In the genomic region with DNA sequence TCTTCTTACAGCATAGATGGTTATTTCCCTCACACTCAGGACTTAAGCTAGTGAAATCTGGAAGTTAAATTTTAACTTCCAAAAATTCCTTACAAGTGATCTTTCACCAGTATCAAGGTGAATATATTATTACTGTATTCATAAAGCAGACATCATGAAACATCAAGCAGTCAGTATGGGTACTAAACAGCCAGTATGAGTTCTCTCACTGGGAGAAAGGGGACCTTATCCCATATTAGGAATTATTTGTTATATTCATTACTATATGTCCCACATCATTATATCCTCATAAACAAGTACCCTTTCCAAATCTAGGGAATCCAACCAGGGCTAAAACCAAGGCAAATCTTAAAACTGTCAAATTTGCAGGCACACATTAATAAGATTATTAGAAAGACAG, we compare ENCODE assay signal across 3 cellular contexts.
A peak's percentile ranks its signal among the peaks of the same experiment; 100 is the strongest.
TF ChIP-seq lines count a peak whose summit lies in the region.

No MANE protein-coding gene starts in this region.

TF ChIP-seq in HepG2, 621 proteins besides CTCF, POLR2A, EP300 and RAD21 (continues in another document):
- no peak for TF ChIP-seq RXRB (CRISPR knock-in tag; IDR thresholded peaks at IDR 0.05; ENCODE audit: borderline replicate concordance)
- TF ChIP-seq ZNF75D (CRISPR knock-in tag; IDR thresholded peaks at IDR 0.05; ENCODE audit: borderline replicate concordance), result no peak
- TF ChIP-seq ZKSCAN8 (CRISPR knock-in tag; IDR thresholded peaks at IDR 0.05; ENCODE audit: borderline replicate concordance), result no peak
- TF ChIP-seq, protein P1, sequence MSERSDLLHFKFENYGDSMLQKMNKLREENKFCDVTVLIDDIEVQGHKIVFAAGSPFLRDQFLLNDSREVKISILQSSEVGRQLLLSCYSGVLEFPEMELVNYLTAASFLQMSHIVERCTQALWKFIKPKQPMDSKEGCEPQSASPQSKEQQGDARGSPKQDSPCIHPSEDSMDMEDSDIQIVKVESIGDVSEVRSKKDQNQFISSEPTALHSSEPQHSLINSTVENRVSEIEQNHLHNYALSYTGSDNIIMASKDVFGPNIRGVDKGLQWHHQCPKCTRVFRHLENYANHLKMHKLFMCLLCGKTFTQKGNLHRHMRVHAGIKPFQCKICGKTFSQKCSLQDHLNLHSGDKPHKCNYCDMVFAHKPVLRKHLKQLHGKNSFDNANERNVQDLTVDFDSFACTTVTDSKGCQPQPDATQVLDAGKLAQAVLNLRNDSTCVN (CRISPR knock-in tag; IDR thresholded peaks at IDR 0.05; ENCODE audit: borderline replicate concordance), result no peak
- TF ChIP-seq, protein P2, sequence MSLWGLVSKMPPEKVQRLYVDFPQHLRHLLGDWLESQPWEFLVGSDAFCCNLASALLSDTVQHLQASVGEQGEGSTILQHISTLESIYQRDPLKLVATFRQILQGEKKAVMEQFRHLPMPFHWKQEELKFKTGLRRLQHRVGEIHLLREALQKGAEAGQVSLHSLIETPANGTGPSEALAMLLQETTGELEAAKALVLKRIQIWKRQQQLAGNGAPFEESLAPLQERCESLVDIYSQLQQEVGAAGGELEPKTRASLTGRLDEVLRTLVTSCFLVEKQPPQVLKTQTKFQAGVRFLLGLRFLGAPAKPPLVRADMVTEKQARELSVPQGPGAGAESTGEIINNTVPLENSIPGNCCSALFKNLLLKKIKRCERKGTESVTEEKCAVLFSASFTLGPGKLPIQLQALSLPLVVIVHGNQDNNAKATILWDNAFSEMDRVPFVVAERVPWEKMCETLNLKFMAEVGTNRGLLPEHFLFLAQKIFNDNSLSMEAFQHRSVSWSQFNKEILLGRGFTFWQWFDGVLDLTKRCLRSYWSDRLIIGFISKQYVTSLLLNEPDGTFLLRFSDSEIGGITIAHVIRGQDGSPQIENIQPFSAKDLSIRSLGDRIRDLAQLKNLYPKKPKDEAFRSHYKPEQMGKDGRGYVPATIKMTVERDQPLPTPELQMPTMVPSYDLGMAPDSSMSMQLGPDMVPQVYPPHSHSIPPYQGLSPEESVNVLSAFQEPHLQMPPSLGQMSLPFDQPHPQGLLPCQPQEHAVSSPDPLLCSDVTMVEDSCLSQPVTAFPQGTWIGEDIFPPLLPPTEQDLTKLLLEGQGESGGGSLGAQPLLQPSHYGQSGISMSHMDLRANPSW (CRISPR knock-in tag; IDR thresholded peaks at IDR 0.05; ENCODE audit: borderline replicate concordance), result no peak
- no peak for TF ChIP-seq BRCA1 (CRISPR knock-in tag; IDR thresholded peaks at IDR 0.05)
- TF ChIP-seq SNAI1 (CRISPR knock-in tag; IDR thresholded peaks at IDR 0.05; ENCODE audit: borderline replicate concordance), result no peak
- no peak for TF ChIP-seq ZNF101 (CRISPR knock-in tag; IDR thresholded peaks at IDR 0.05; ENCODE audit: borderline replicate concordance, low read depth)
- TF ChIP-seq SYNCRIP (IDR thresholded peaks at IDR 0.05; ENCODE audit: insufficient read depth, low read depth, low read length), result no peak
- TF ChIP-seq ZNF674 (CRISPR knock-in tag; IDR thresholded peaks at IDR 0.05; ENCODE audit: low read depth), result no peak
- TF ChIP-seq ZNF850 (CRISPR knock-in tag; conservative IDR thresholded peaks at IDR 0.05), result no peak
- TF ChIP-seq, protein P3, sequence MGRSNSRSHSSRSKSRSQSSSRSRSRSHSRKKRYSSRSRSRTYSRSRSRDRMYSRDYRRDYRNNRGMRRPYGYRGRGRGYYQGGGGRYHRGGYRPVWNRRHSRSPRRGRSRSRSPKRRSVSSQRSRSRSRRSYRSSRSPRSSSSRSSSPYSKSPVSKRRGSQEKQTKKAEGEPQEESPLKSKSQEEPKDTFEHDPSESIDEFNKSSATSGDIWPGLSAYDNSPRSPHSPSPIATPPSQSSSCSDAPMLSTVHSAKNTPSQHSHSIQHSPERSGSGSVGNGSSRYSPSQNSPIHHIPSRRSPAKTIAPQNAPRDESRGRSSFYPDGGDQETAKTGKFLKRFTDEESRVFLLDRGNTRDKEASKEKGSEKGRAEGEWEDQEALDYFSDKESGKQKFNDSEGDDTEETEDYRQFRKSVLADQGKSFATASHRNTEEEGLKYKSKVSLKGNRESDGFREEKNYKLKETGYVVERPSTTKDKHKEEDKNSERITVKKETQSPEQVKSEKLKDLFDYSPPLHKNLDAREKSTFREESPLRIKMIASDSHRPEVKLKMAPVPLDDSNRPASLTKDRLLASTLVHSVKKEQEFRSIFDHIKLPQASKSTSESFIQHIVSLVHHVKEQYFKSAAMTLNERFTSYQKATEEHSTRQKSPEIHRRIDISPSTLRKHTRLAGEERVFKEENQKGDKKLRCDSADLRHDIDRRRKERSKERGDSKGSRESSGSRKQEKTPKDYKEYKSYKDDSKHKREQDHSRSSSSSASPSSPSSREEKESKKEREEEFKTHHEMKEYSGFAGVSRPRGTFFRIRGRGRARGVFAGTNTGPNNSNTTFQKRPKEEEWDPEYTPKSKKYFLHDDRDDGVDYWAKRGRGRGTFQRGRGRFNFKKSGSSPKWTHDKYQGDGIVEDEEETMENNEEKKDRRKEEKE (IDR thresholded peaks at IDR 0.05), result no peak

TF ChIP-seq in HEK293, 187 proteins besides CTCF, POLR2A, EP300 and RAD21:
- TF ChIP-seq ZNF830 (tag by site-specific recombination; IDR thresholded peaks at IDR 0.05; ENCODE audit: low read depth), result no peak
- TF ChIP-seq SETDB1 (IDR thresholded peaks at IDR 0.05; ENCODE audit: insufficient read length, low read length), result peak; percentile 93
- TF ChIP-seq, protein P4, sequence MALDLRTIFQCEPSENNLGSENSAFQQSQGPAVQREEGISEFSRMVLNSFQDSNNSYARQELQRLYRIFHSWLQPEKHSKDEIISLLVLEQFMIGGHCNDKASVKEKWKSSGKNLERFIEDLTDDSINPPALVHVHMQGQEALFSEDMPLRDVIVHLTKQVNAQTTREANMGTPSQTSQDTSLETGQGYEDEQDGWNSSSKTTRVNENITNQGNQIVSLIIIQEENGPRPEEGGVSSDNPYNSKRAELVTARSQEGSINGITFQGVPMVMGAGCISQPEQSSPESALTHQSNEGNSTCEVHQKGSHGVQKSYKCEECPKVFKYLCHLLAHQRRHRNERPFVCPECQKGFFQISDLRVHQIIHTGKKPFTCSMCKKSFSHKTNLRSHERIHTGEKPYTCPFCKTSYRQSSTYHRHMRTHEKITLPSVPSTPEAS (tag by site-specific recombination; IDR thresholded peaks at IDR 0.05), result no peak
- peak; percentile 35; the same call in 1 of the 2 replicates for TF ChIP-seq TRIM28 (IDR thresholded peaks at IDR 0.05; ENCODE audit: borderline replicate concordance, low read length)
- TF ChIP-seq ZNF571 (tag by site-specific recombination; IDR thresholded peaks at IDR 0.05), result no peak
- 0 out of 2 replicates have a peak, but pooled peaks have one; percentile 63 for TF ChIP-seq ZNF274 (IDR thresholded peaks at IDR 0.05; ENCODE audit: low read length)
- TF ChIP-seq ZNF274 (tag by site-specific recombination; IDR thresholded peaks at IDR 0.05; ENCODE audit: borderline replicate concordance), result peak; percentile 74; the same call in 1 of the 2 replicates

TF ChIP-seq in H1, 55 proteins besides CTCF, POLR2A, EP300 and RAD21:
- TF ChIP-seq RBBP5 (IDR thresholded peaks at IDR 0.05; ENCODE audit: borderline replicate concordance, low read depth, low read length) (no peak), SP1 (IDR thresholded peaks at IDR 0.05; ENCODE audit: low read depth, low read length) (no peak), YY1 (IDR thresholded peaks at IDR 0.05; ENCODE audit: low read depth, low read length) (no peak), ZNF274 (IDR thresholded peaks at IDR 0.05; ENCODE audit: borderline replicate concordance, extremely low read depth, low read length) (peak; percentile 29; the same call in 1 of the 2 replicates)
TF ChIP-seq in H1: peak in this region for 1.
